8 cellular contexts compared by ENCODE assay signal in the genomic region with DNA sequence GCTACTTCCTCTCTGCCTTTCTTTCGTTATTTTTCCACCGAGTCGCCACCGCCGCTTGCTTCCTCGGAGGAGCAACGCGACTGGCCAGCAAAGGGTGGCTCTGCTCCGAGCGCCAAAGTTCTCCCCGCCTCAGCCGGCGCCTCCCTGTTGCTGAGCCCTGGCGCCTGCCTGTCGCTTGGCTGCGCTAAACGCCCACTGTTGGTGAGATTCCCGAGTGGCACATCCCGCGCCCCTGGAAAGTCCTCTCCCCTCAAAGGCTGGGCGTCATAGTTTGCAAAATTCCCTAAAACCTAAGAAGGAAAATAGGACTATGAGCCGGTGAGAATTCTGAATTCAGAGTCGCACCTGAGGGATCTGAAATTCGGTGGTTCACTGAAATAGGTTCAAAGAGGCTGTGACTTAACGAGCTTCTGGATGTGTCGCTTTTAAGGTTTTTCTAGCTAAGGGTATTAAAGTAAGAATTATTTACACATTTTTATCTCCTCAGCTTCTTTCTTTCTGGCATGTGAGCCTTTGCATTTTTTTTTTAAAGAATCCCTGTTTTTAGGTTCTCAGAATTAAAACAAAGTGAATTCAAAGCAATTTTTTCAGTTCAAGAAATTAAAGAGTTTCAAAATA. TPM values are rescaled to one million over a fixed set of nuclear protein-coding genes. Genes with fewer than 3 reads are reported as not detected.
DNase-seq lines count a peak whose midpoint lies in the region; ATAC-seq and TF ChIP-seq lines count a peak whose summit lies in the region.

GRIN3A (minus strand) TSS at position 82 of the 618 bp plus-strand sequence. CDS start 668 bp downstream, outside the sequence.

- H3K4me1 Mint-ChIP-seq in osteocyte (ENCODE audit: unreplicated experiment): peaks cover 8% of the 10 kb centered on the region

- H3K27ac Mint-ChIP-seq in osteocyte (ENCODE audit: unreplicated experiment): no peak within 1 kb of the TSS

- H3K4me3 ChIP-seq in fibroblast of the aortic adventitia (ENCODE audit: low read depth, low read length): peak within 1 kb of the TSS; percentile 22

- ATAC-seq in HG03280 (IDR thresholded peaks at IDR 0.05; ENCODE audit: unreplicated experiment): no peak
- no peak for ATAC-seq in GM21786 (IDR thresholded peaks at IDR 0.05; ENCODE audit: unreplicated experiment)

- H3K4me3 Mint-ChIP-seq in osteocyte (ENCODE audit: unreplicated experiment): peak within 1 kb of the TSS; percentile 80

- DNase-seq in H4 (ENCODE audit: low spot score) (peak; percentile 6), NCI-H524 treated with DMSO at 0.1 percent for 48 hours (lab: John Stamatoyannopoulos, UW) (peak; percentile 55), fibroblast of the aortic adventitia (ENCODE audit: low read depth) (no peak), osteocyte (ENCODE audit: extremely low spot score, unreplicated experiment) (no peak), epidermal melanocyte (ENCODE audit: insufficient read length, low spot score) (no peak), GDM1 (lab: John Stamatoyannopoulos, UW) (no peak)

- peaks cover 3% of the 10 kb centered on the region for H3K9me3 Mint-ChIP-seq in osteocyte (ENCODE audit: unreplicated experiment)

- peaks cover 65% of the 10 kb centered on the region for H3K27me3 Mint-ChIP-seq in osteocyte (ENCODE audit: unreplicated experiment)

- H3K36me3 Mint-ChIP-seq in osteocyte (ENCODE audit: unreplicated experiment): peaks cover 3% of the 10 kb centered on the region

- TF ChIP-seq CTCF in fibroblast of the aortic adventitia (IDR thresholded peaks at IDR 0.05; ENCODE audit: insufficient read depth, low read length): no peak
- TF ChIP-seq CTCF in osteocyte (IDR thresholded peaks at IDR 0.05): no peak

RNA-seq across cellular contexts. Expression of gene GRIN3A, which starts in this region (rescaled TPM):
- total RNA-seq in H4 (2014; rRNA removed; shearing (Covaris generic)): 0.04 TPM in 1 of 2 replicates, not detected in the other
- total RNA-seq in fibroblast of the aortic adventitia (ENCODE audit: low replicate concordance) (0.09 TPM in 1 of 2 replicates, not detected in the other), osteocyte (0.30 and 0.52 TPM in 2 replicates)

Comparison
In these comparisons a context has a peak if more than half of its experiments do, and no peak if none do; other contexts are left out.
1. Peak in DNase-seq in H4; RNA of the gene not detected or under 1 TPM.